In genomic region chr11:75762885-75763284, GRCh38 we compare ENCODE assay signal across 15 cellular contexts. TPM values are rescaled to one million over a fixed set of nuclear protein-coding genes. Genes with fewer than 3 reads are reported as not detected.
DNase-seq lines count a peak whose midpoint lies in the region; ATAC-seq, FAIRE-seq and TF ChIP-seq lines count a peak whose summit lies in the region.
"Had no signal": no experiment of that assay in that cellular context is flagged by ENCODE, and none has a peak within 500 bp of the region (broad histone marks: within the 10 kb centered on the region; RNA-seq: fewer than 3 reads in every experiment).

No MANE protein-coding gene starts in this region.

- TF ChIP-seq CTCF in A673 (conservative IDR thresholded peaks at IDR 0.05; ENCODE audit: low read depth, low read length) (no peak), lower lobe of right lung (IDR thresholded peaks at IDR 0.05) (no peak)

- H3K27me3 ChIP-seq in A673 (replicated peaks; ENCODE audit: insufficient read depth, low read depth, low read length, poor library complexity) (no peaks in the 10 kb centered on the region), lower lobe of right lung (ENCODE audit: low read depth) (peaks cover 13% of the 10 kb centered on the region)
- H3K27me3 ChIP-seq: MG63 had no signal

- no peak overlapping the region for H3K27ac ChIP-seq in A673 (ENCODE audit: low read depth, low read length, poor library complexity, severe bottlenecking)
- no peak overlapping the region for H3K27ac ChIP-seq in lower lobe of right lung

- intact Hi-C loops in A673 (cut with micrococcal nuclease; ENCODE audit: unreplicated experiment) (no loop called here), lower lobe of right lung (cut with DNase I) (no loop called here)

- H3K36me3 ChIP-seq in A673 (ENCODE audit: insufficient read depth, low read length, poor library complexity, severe bottlenecking) (no peaks in the 10 kb centered on the region), lower lobe of right lung (no peaks in the 10 kb centered on the region)
- H3K36me3 ChIP-seq: HAP-1, MG63 had no signal

- peak; percentile 55 to 62 for ATAC-seq in lower lobe of right lung
- no peak for ATAC-seq in HG03196 (IDR thresholded peaks at IDR 0.05; ENCODE audit: unreplicated experiment)
- no peak for ATAC-seq in GM19324 (IDR thresholded peaks at IDR 0.05; ENCODE audit: low FRiP score, unreplicated experiment)

- peaks cover 6% of the 10 kb centered on the region for H3K4me1 ChIP-seq in A673 (ENCODE audit: insufficient read depth, low read length, poor library complexity, severe bottlenecking)
- peaks cover 17% of the 10 kb centered on the region for H3K4me1 ChIP-seq in lower lobe of right lung

- no peak for FAIRE-seq in RCC 7860 (lab: Jason Lieb, UNC)

- CTCF ChIA-PET in A673 (lab: Charles Lee): no interaction called here

- DNase-seq in A673 (ENCODE audit: low spot score) (peak; percentile 20), Kasumi-1 (lab: John Stamatoyannopoulos, UW) (peak; percentile 14 to 19), amniotic epithelial cell (ENCODE audit: low read depth) (peak; percentile 92), lower lobe of right lung (no peak), NCI-H2171 treated with DMSO at 0.1 percent for 48 hours (lab: John Stamatoyannopoulos, UW) (no peak), RCC 7860 (ENCODE audit: low spot score) (no peak)
- DNase-seq: central memory CD4-positive, alpha-beta T cell; MG63; NCI-H446 treated with DMSO at 0.1 percent for 48 hours; stimulated activated CD4-positive, alpha-beta T cell treated with anti-CD3 and anti-CD28 coated beads, Interleukin-1b, Interleukin-23, amount 100 ng/mL, for 48 hours had no signal

- POLR2A ChIA-PET in A673 (lab: Charles Lee; ENCODE audit: low non-redundant PET): no interaction called here

- no peaks in the 10 kb centered on the region for H3K9me3 ChIP-seq in A673 (ENCODE audit: low read depth, low read length, poor library complexity, severe bottlenecking)
- H3K9me3 ChIP-seq in lower lobe of right lung: no peaks in the 10 kb centered on the region
- H3K9me3 ChIP-seq: HAP-1, MG63 had no signal

- BruUV-seq in A673 (replicated peaks; lab: Mats Ljungman, UMichigan): no TSS peak

- H3K4me3 ChIP-seq in A673 (ENCODE audit: low read depth, low read length, poor library complexity, severe bottlenecking) (no peak overlapping the region), lower lobe of right lung (no peak overlapping the region)
- H3K4me3 ChIP-seq: HAP-1, MG63 had no signal

RNA-seq across cellular contexts. Expression of gene DGAT2, which starts 5.7 kb away (rescaled TPM):
- total RNA-seq in A673 (2021): 3.7 and 4.1 TPM in 2 replicates
- 7.4 TPM for total RNA-seq in lower lobe of right lung

RNA-seq across cellular contexts. Expression of gene MOGAT2, which starts 45.2 kb away (rescaled TPM):
- total RNA-seq in A673 (2021) (not detected in 2 replicates), lower lobe of right lung (not detected)
- total RNA-seq: B cell, Daoy had no signal

RNA-seq across cellular contexts. Expression of gene UVRAG, which starts 52.1 kb away (rescaled TPM):
- total RNA-seq in A673 (2021) (19.6 and 21.1 TPM in 2 replicates), lower lobe of right lung (36.0 TPM)

Comparison
In these comparisons a context has a peak if more than half of its experiments do, and no peak if none do; other contexts are left out.
1. DNase-seq: peak in A673 (single experiment), Kasumi-1 (2 of 2) and amniotic epithelial cell (single experiment); none in lower lobe of right lung (single experiment), NCI-H2171 treated with DMSO at 0.1 percent for 48 hours (single experiment) and RCC 7860 (single experiment).
2. ATAC-seq: peak in lower lobe of right lung (2 of 2); none in HG03196 (single experiment) and GM19324 (single experiment).